Comparison of ENCODE assay signal across 8 cellular contexts in genomic region chr12:6688543-6688999, GRCh38. TPM values are rescaled to one million over a fixed set of nuclear protein-coding genes. Genes with fewer than 3 reads are reported as not detected.
DNase-seq lines count a peak whose midpoint lies in the region; ATAC-seq and TF ChIP-seq lines count a peak whose summit lies in the region.

No MANE protein-coding gene starts in this region.

- POLR2A ChIA-PET in HEK293T (lab: Yijun Ruan, JAX) = interaction anchor here (0.5 to 2.3 kb wide), 41 partner anchors 9 to 255 kb away, joined by 3 to 91 read pairs (median 7); partner anchors contain the start of genes C12orf57, CD4, CDCA3 and COPS7A

- H3K9me3 Mint-ChIP-seq in central memory CD8-positive, alpha-beta T cell = no peaks in the 10 kb centered on the region

- peak; percentile 18 for ATAC-seq in central memory CD8-positive, alpha-beta T cell (replicated peaks; ENCODE audit: extremely low read depth, poor library complexity, severe bottlenecking)
- ATAC-seq in right lobe of liver = peak in 2 of 4 donors; percentile 0 to 1
- peak; percentile 4 for ATAC-seq in stimulated activated naive CD8-positive, alpha-beta T cell treated with anti-CD3 and anti-CD28 coated beads, Interleukin-15, Interleukin-2, amounts not matched to agents 100 U/mL and 50 U/mL, for 24 hours
- no peak for ATAC-seq in HG03469 (IDR thresholded peaks at IDR 0.05; ENCODE audit: unreplicated experiment)

- H3K9ac ChIP-seq in ES-I3 (ENCODE audit: low read depth, low read length) = peak overlapping the region; percentile 97

- intact Hi-C loops in right lobe of liver (cut with DNase I) = no loop called here

- TF ChIP-seq CTCF in right lobe of liver (IDR thresholded peaks at IDR 0.05) = no peak

- peak overlapping the region; percentile 88 for H3K27ac Mint-ChIP-seq in central memory CD8-positive, alpha-beta T cell (ENCODE audit: low read depth)

- H3K9me3 ChIP-seq in ES-I3 (ENCODE audit: control insufficient read depth, insufficient read depth, low read length) (no peaks in the 10 kb centered on the region), right lobe of liver (no peaks in the 10 kb centered on the region)

- peaks cover 29% of the 10 kb centered on the region for H3K36me3 Mint-ChIP-seq in central memory CD8-positive, alpha-beta T cell (ENCODE audit: insufficient read depth)

- H3K27me3 Mint-ChIP-seq in central memory CD8-positive, alpha-beta T cell = no peaks in the 10 kb centered on the region

- 0 out of 2 replicates have a peak, but pooled peaks cover 3% of the 10 kb centered on the region for H3K4me1 ChIP-seq in ES-I3 (ENCODE audit: insufficient read depth, low read length)
- H3K4me1 ChIP-seq in right lobe of liver = peaks cover 0 to 28% (median 7%) of the 10 kb centered on the region in 4 donors

- peak overlapping the region; percentile 92 to 99 (median 92) for H3K4me3 ChIP-seq in right lobe of liver

- CTCF ChIA-PET in HEK293T (lab: Yijun Ruan, JAX) = interaction anchor here (1.0 to 1.9 kb wide), 5 partner anchors 13 to 75 kb away, joined by 3 to 11 read pairs (median 4); partner anchors contain the start of genes MLF2 and PIANP

- H3K4me1 Mint-ChIP-seq in central memory CD8-positive, alpha-beta T cell = peaks cover 52% of the 10 kb centered on the region

- 0% methylated on average over 6 of the region's 13 CpGs for whole genome bisulfite sequencing in right lobe of liver (ENCODE audit: insufficient coverage, low coverage, low lambda C conversion rate, missing lambda C conversion rate)

- DNase-seq in HEK293T (ENCODE audit: extremely low spot score) (no peak), RPMI7951 (ENCODE audit: low read depth) (peak; percentile 18), right lobe of liver (peak in 2 of 3 donors; percentile 55 to 82), NCI-H510A treated with DMSO at 0.1 percent for 48 hours (lab: John Stamatoyannopoulos, UW) (no peak)
- DNase-seq in central memory CD8-positive, alpha-beta T cell (ENCODE audit: low spot score in 2 of 2) = peak in 1 of 2 donors; percentile 41
- peak; percentile 48 for DNase-seq in stimulated activated naive CD8-positive, alpha-beta T cell treated with anti-CD3 and anti-CD28 coated beads, Interleukin-15, Interleukin-2, amounts not matched to agents 100 U/mL and 50 U/mL, for 24 hours

- no peaks in the 10 kb centered on the region for H3K36me3 ChIP-seq in ES-I3 (ENCODE audit: insufficient read depth, low read length)
- no peaks in the 10 kb centered on the region for H3K36me3 ChIP-seq in right lobe of liver

- peak overlapping the region; percentile 83 to 93 (median 86) for H3K27ac ChIP-seq in right lobe of liver

- TF ChIP-seq POLR2A in right lobe of liver (IDR thresholded peaks at IDR 0.05) = no peak

- H3K4me3 Mint-ChIP-seq in central memory CD8-positive, alpha-beta T cell = peak overlapping the region; percentile 88

- no peaks in the 10 kb centered on the region for H3K27me3 ChIP-seq in right lobe of liver

TF ChIP-seq in HEK293T, 16 proteins besides CTCF, POLR2A, EP300 and RAD21:
- TF ChIP-seq L3MBTL2 (conservative IDR thresholded peaks at IDR 0.05) (peak; percentile 37), FOXM1 (IDR thresholded peaks at IDR 0.05; ENCODE audit: borderline replicate concordance) (0 out of 2 replicates have a peak, but pooled peaks have one; percentile 49), HDGF (IDR thresholded peaks at IDR 0.05; ENCODE audit: borderline replicate concordance) (no peak)

RNA-seq across cellular contexts. Expression of gene ZNF384, which starts 0.6 kb away (rescaled TPM):
- 13.7 and 18.0 TPM in 2 replicates for total RNA-seq in RPMI7951 (2014; rRNA removed; shearing (Covaris generic))
- 10 to 100 TPM; 11.9 to 22.3 (median 18.3) TPM for total RNA-seq in right lobe of liver

RNA-seq across cellular contexts. Expression of gene PIANP, which starts 12.0 kb away (rescaled TPM):
- 0.12 and 1.5 TPM in 2 replicates for total RNA-seq in RPMI7951 (2014; rRNA removed; shearing (Covaris generic))
- total RNA-seq in right lobe of liver = not detected

RNA-seq across cellular contexts. Expression of gene ING4, which starts 25.7 kb away (rescaled TPM):
- 32.7 and 33.3 TPM in 2 replicates for total RNA-seq in RPMI7951 (2014; rRNA removed; shearing (Covaris generic))
- 10 to 100 TPM; 10.6 to 20.0 (median 17.0) TPM for total RNA-seq in right lobe of liver

RNA-seq across cellular contexts. Expression of gene COPS7A, which starts 35.3 kb away (rescaled TPM):
- 61.0 and 63.3 TPM in 2 replicates for total RNA-seq in RPMI7951 (2014; rRNA removed; shearing (Covaris generic))
- 10 to 100 TPM; 26.7 to 49.5 (median 30.6) TPM for total RNA-seq in right lobe of liver

RNA-seq across cellular contexts. Expression of gene ACRBP, which starts 41.3 kb away (rescaled TPM):
- total RNA-seq in RPMI7951 (2014; rRNA removed; shearing (Covaris generic)) = 0.48 TPM in 1 of 2 replicates, not detected in the other
- 1 to 10 TPM in 4 of 6 experiments, under 1 TPM in 1, not detected in 1; 0.95 to 3.3 (median 1.7) TPM for total RNA-seq in right lobe of liver

Comparison
In these comparisons a context has a peak if more than half of its experiments do, and no peak if none do; other contexts are left out.
1. DNase-seq: peak in RPMI7951 (single experiment), right lobe of liver (2 of 3) and stimulated activated naive CD8-positive, alpha-beta T cell treated with anti-CD3 and anti-CD28 coated beads, Interleukin-15, Interleukin-2, amounts not matched to agents 100 U/mL and 50 U/mL, for 24 hours (single experiment); none in HEK293T (single experiment) and NCI-H510A treated with DMSO at 0.1 percent for 48 hours (single experiment).